Comparison of ENCODE assay signal across 8 cellular contexts in the genomic region with DNA sequence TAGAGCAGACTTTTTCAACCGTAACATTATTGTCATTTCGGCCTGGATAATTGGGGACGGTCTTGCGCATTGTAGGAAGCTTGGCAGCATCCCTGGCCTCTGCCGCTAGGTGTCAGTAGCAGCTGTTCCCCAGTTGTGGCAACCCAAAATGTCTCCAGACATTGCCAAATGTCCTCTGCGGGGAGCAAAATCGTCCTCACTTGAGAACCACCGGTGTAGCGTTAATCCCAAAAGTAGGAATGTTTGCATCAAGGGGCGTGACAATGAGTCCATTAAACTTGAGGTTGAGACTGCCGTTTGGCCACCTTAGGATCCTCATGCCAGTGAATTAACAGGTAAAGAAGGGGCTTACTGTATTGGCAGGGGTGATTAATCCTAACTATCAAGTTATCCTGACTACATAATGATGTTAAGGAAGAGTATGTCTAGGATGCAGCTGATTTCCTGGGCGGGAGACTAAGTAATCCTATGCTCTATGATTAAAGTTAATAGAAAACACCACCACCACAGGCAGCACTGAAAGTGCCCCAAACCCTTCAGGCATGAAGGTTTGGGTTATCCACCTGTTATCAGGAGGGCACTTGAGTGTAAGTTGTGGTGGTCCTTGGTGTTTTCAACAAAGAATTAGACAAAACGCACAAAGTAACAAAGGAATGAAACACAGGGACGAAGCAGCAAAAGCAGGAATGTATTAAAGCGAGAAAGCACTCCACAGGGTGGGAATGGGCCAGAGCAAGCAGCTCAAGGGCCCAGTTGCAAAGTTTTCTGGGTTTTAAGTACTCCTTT. TPM values are rescaled to one million over a fixed set of nuclear protein-coding genes. Genes with fewer than 3 reads are reported as not detected.
A peak's percentile ranks its signal among the peaks of the same experiment; 100 is the strongest.
DNase-seq lines count a peak whose midpoint lies in the region; FAIRE-seq and TF ChIP-seq lines count a peak whose summit lies in the region.

No MANE protein-coding gene starts in this region.

- H3K36me3 ChIP-seq in fibroblast of lung (ENCODE audit: control insufficient read depth, insufficient read depth, low read length), result no peaks in the 10 kb centered on the region
- H3K36me3 ChIP-seq in neural progenitor cell, result no peaks in the 10 kb centered on the region
- H3K36me3 ChIP-seq in stomach, result no peaks in the 10 kb centered on the region

- H3K4me1 ChIP-seq in fibroblast of lung (ENCODE audit: control insufficient read depth, extremely low read depth, insufficient read depth, low read length) (peaks cover 5% of the 10 kb centered on the region), neural progenitor cell (no peaks in the 10 kb centered on the region), stomach (peaks cover 0 to 25% (median 9%) of the 10 kb centered on the region in 4 donors)

- H3K27me3 Mint-ChIP-seq in neural progenitor cell (ENCODE audit: insufficient read depth, low read depth), result peaks cover 4% of the 10 kb centered on the region

- peaks cover 1% of the 10 kb centered on the region for H3K36me3 Mint-ChIP-seq in neural progenitor cell

- no peaks in the 10 kb centered on the region for H4K20me1 ChIP-seq in fibroblast of lung (ENCODE audit: control insufficient read depth, extremely low read depth, insufficient read depth, low read length)
- H4K20me1 ChIP-seq in neural progenitor cell (ENCODE audit: low read depth), result no peaks in the 10 kb centered on the region

- intact Hi-C loops in stomach (cut with DNase I; ENCODE audit: low total_unique reads), result loop anchor here (5.0 kb wide), 1 partner anchor 178 kb away; no protein-coding TSS in a partner anchor

- no peak overlapping the region for H3K27ac Mint-ChIP-seq in neural progenitor cell

- TF ChIP-seq CTCF in fibroblast of lung (conservative IDR thresholded peaks at IDR 0.05 in 1 of 2, IDR thresholded peaks at IDR 0.05 in 1 of 2; ENCODE audit: low read depth in 1 of 2, low read length in 2 of 2), result peak; percentile 98 to 99
- TF ChIP-seq CTCF in neural progenitor cell (IDR thresholded peaks at IDR 0.05), result peak; percentile 94
- peak in 5 of 7 experiments; percentile 88 to 95 (median 93) for TF ChIP-seq CTCF in stomach (IDR thresholded peaks at IDR 0.05)

- no peak overlapping the region for H3K9ac ChIP-seq in fibroblast of lung (ENCODE audit: insufficient read depth, low read length)
- H3K9ac ChIP-seq in neural progenitor cell, result no peak overlapping the region

- H3K4me3 ChIP-seq in fibroblast of lung (replicated peaks in 1 of 4; ENCODE audit: control extremely low read depth in 1 of 4, insufficient read depth in 1 of 4, low read depth in 3 of 4, low read length in 4 of 4) (peak overlapping the region in 1 of 4 experiments; percentile 8), neural progenitor cell (no peak overlapping the region), stomach (no peak overlapping the region)

- no peaks in the 10 kb centered on the region for H3K27me3 ChIP-seq in fibroblast of lung (ENCODE audit: control insufficient read depth, insufficient read depth, low read length)
- no peaks in the 10 kb centered on the region for H3K27me3 ChIP-seq in neural progenitor cell
- H3K27me3 ChIP-seq in stomach, result no peaks in the 10 kb centered on the region

- H3K4me2 ChIP-seq in fibroblast of lung (ENCODE audit: extremely low read depth, insufficient read depth, low read length) (peak overlapping the region; percentile 77), neural progenitor cell (peak overlapping the region; percentile 6)

- peaks cover 2% of the 10 kb centered on the region for H3F3A ChIP-seq in neural progenitor cell (ENCODE audit: low read depth)

- WGBS in stomach, 5 donors, result 20 to 22% (median 20%) methylated on average over 13 to 15 of the region's 15 CpGs

- peak overlapping the region; percentile 25 for H3K4me3 Mint-ChIP-seq in neural progenitor cell

- H3K27ac ChIP-seq in fibroblast of lung (ENCODE audit: insufficient read depth, low read length), result no peak overlapping the region
- no peak overlapping the region for H3K27ac ChIP-seq in neural progenitor cell
- H3K27ac ChIP-seq in stomach, result no peak overlapping the region

- peak; percentile 66 for DNase-seq in A172 (ENCODE audit: low spot score)
- peak; percentile 53 for DNase-seq in GM18507 (ENCODE audit: extremely low spot score, insufficient read length, low read depth)
- DNase-seq in HuH-7.5 (ENCODE audit: low spot score), result peak; percentile 27
- DNase-seq in RKO (ENCODE audit: low spot score), result peak; percentile 57
- peak; percentile 64 for DNase-seq in activated T-helper 1 cell treated with Interleukin-2 at 50 U/mL for 16 hours (ENCODE audit: low read depth)
- peak; percentile 63 to 82 for DNase-seq in fibroblast of lung (ENCODE audit: low read depth in 2 of 2)
- peak; percentile 86 for DNase-seq in neural progenitor cell (ENCODE audit: low spot score)
- peak; percentile 85 for DNase-seq in stomach

- FAIRE-seq in GM18507 (lab: Jason Lieb, UNC), result peak; percentile 94

- H3K79me2 ChIP-seq in fibroblast of lung (ENCODE audit: control insufficient read depth, insufficient read depth, low read length) (no peaks in the 10 kb centered on the region), neural progenitor cell (ENCODE audit: low read depth) (no peaks in the 10 kb centered on the region)

- peaks cover 9% of the 10 kb centered on the region for H3K9me3 Mint-ChIP-seq in neural progenitor cell

- TF ChIP-seq EP300 in stomach (IDR thresholded peaks at IDR 0.05), result no peak

- peaks cover 8% of the 10 kb centered on the region for H3K4me1 Mint-ChIP-seq in neural progenitor cell

- H2AFZ ChIP-seq in fibroblast of lung (ENCODE audit: low read length), result peak overlapping the region; percentile 95
- peak overlapping the region; percentile 80 for H2AFZ ChIP-seq in neural progenitor cell (replicated peaks)

- H3K9me3 ChIP-seq in fibroblast of lung (ENCODE audit: control insufficient read depth, insufficient read depth, low read depth, low read length) (no peaks in the 10 kb centered on the region), neural progenitor cell (ENCODE audit: low read depth) (no peaks in the 10 kb centered on the region), stomach (no peaks in the 10 kb centered on the region)

- no peak for TF ChIP-seq POLR2A in stomach (IDR thresholded peaks at IDR 0.05)

RNA-seq across cellular contexts. Expression of gene ZC3H8, which starts 4.9 kb away (rescaled TPM):
- 9.0 and 10.5 TPM in 2 replicates for total RNA-seq in A172 (2014; rRNA removed; shearing (Covaris generic))
- total RNA-seq in fibroblast of lung (4.6 and 6.9 TPM in 2 replicates), neural progenitor cell (ENCODE audit: low replicate concordance) (14.2 and 20.3 TPM in 2 replicates), stomach (100 to 1,000 TPM in 1 of 5 donors, 10 to 100 TPM in 2, 1 to 10 TPM in 2; 7.8 to 117 (median 10.5) TPM)
- polyA plus RNA-seq in fibroblast of lung (2.8 and 3.3 TPM in 2 replicates), stomach (1 to 10 TPM; 3.9 to 7.3 (median 6.4) TPM)
- 3.0 and 3.1 TPM in 2 replicates for polyA plus RNA-seq in fibroblast of lung (2012)
- polyA minus RNA-seq in fibroblast of lung (ENCODE audit: low replicate concordance), result not detected in 2 replicates

RNA-seq across cellular contexts. Expression of gene ZC3H6, which starts 15.7 kb away (rescaled TPM):
- 8.4 and 9.3 TPM in 2 replicates for total RNA-seq in A172 (2014; rRNA removed; shearing (Covaris generic))
- 4.4 and 6.6 TPM in 2 replicates for total RNA-seq in fibroblast of lung
- polyA plus RNA-seq in fibroblast of lung, result 0.85 and 1.7 TPM in 2 replicates
- polyA plus RNA-seq in fibroblast of lung (2012), result 2.0 and 3.6 TPM in 2 replicates
- 2.2 and 2.7 TPM in 2 replicates for polyA minus RNA-seq in fibroblast of lung (ENCODE audit: low replicate concordance)
- total RNA-seq in neural progenitor cell (ENCODE audit: low replicate concordance), result 16.0 and 21.7 TPM in 2 replicates
- total RNA-seq in stomach, result 10 to 100 TPM in 2 of 5 donors, 1 to 10 TPM in 3; 1.2 to 15.6 (median 8.0) TPM
- 1 to 10 TPM in 2 of 3 donors, under 1 TPM in 1; 0.61 to 1.6 (median 1.2) TPM for polyA plus RNA-seq in stomach

Comparison
In these comparisons a context has a peak if more than half of its experiments do, and no peak if none do; other contexts are left out.
1. DNase-seq: peak in every context shown above with its lines; median percentile 86 in neural progenitor cell; 85 in stomach; 72 in fibroblast of lung; 66 in A172; 64 in activated T-helper 1 cell treated with Interleukin-2 at 50 U/mL for 16 hours; 57 in RKO; 53 in GM18507; 27 in HuH-7.5.